Comparison of ENCODE assay signal across 20 cellular contexts in the genomic region with DNA sequence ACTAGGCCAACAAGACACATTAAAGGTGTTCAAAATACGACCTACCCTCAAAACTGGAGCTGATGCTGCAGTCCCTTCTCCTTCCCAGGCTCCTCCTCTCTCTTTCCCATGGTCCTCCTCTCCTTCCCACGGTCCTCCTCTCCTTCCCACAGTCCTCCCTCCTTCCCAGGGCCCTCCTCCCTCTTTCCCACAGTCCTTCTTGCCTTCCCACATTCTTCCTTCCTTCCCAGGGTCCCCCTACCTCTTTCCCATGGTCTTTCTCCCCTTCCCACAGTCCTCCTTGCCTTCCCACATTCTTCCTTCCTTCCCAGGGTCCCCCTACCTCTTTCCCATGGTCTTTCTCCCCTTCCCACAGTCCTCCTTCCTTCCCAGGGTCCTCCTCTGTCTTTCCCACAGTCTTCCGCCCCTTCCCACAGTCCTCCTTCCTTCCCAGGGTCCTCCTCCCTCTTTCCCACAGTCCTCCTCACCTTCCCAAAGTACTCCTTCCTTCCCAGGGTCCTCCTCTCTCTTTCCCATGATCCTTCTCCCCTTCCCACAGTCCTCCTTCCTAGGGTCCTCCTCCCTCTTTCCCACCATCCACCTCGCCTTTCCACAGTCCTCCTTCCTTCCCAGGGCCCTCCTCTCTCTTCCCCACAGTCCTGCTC.
"Had no signal": no experiment of that assay in that cellular context is flagged by ENCODE, and none has a peak within 500 bp of the region (broad histone marks: within the 10 kb centered on the region; RNA-seq: fewer than 3 reads in every experiment).

No MANE protein-coding gene starts in this region.

- H3K27me3 Mint-ChIP-seq: naive B cell, type B pancreatic cell had no signal

- H3K36me3 ChIP-seq: ascending aorta, breast epithelium, gastroesophageal sphincter, suprapubic skin had no signal

- DNase-seq: activated CD4-positive, alpha-beta T cell treated with anti-CD3 and anti-CD28 coated beads for 1 hour; activated CD4-positive, alpha-beta T cell treated with anti-CD3 and anti-CD28 coated beads, Interleukin-2, amount 50 U/mL, for 48 hours; erythroblast; heart right ventricle; left colon; naive B cell; SJCRH30; stimulated activated CD4-positive, alpha-beta T cell treated with anti-CD3 and anti-CD28 coated beads, Interleukin-15, amount 100 ng/mL, for 24 hours; stimulated activated CD4-positive, alpha-beta T cell treated with anti-CD3 and anti-CD28 coated beads, Interleukin-4, amount 100 ng/mL, for 1 hour; stimulated activated naive CD4-positive, alpha-beta T cell treated with Interleukin-2 at 50 U/mL for 16 hours; SW 1271; T1000 had no signal

- H3K27ac Mint-ChIP-seq: type B pancreatic cell had no signal

- ATAC-seq: gastroesophageal sphincter, heart right ventricle, left colon had no signal

- H3K4me3 ChIP-seq: ascending aorta, breast epithelium, gastroesophageal sphincter, heart right ventricle, lung, SJCRH30, suprapubic skin had no signal

- H3K27me3 ChIP-seq: ascending aorta, gastroesophageal sphincter, heart right ventricle, SJCRH30, suprapubic skin had no signal

- H3K27ac ChIP-seq: ascending aorta, breast epithelium, dorsolateral prefrontal cortex, gastroesophageal sphincter, heart right ventricle, SJCRH30, suprapubic skin had no signal

- H3K9me3 ChIP-seq: ascending aorta, breast epithelium, gastroesophageal sphincter, heart right ventricle, SJCRH30, suprapubic skin had no signal

- H3K4me3 Mint-ChIP-seq: type B pancreatic cell had no signal

- FAIRE-seq: islet of Langerhans had no signal

- H3K4me1 ChIP-seq: ascending aorta, breast epithelium, gastroesophageal sphincter, suprapubic skin had no signal

- H3K36me3 Mint-ChIP-seq: naive B cell, type B pancreatic cell had no signal
